ENCODE assay signal across 1 cellular context in the genomic region with DNA sequence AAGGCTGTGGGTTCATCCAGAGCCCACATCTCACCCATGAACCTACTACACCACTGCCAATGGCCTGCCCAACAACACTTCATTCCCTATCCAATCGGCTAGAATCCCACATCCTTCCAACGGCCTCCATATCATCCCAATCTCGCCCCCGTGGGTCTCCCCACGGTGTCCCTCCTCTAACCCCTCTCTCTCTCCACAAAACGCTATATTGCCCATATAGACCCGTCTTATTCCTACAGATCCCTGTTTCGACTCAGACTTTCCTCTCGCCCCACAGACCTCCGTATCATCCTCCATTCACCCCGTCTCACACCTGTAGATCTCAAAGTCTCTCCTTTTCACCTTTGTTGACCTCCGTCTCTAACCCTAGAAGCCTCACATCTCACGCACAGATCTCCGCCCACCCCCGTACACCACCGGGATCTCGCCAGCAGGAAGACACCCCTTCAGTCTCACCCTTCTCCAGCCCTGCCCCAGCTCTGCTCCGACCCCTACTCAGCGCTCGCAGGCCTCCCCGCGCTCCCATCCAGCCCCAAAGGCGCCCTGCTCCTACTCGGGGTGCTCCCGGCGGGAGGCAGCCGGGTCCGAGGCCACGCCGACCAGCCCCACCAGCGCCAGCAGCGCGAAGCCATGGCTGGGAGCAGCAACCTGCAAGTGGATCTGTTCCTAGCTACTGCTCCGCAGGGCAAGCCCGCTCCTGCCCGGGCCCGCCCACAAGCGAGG.
TF ChIP-seq lines count a peak whose summit lies in the region.

A gene with protein sequence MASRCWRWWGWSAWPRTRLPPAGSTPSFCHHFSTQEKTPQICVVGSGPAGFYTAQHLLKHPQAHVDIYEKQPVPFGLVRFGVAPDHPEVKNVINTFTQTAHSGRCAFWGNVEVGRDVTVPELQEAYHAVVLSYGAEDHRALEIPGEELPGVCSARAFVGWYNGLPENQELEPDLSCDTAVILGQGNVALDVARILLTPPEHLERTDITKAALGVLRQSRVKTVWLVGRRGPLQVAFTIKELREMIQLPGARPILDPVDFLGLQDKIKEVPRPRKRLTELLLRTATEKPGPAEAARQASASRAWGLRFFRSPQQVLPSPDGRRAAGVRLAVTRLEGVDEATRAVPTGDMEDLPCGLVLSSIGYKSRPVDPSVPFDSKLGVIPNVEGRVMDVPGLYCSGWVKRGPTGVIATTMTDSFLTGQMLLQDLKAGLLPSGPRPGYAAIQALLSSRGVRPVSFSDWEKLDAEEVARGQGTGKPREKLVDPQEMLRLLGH (minus strand): TSS at position 682 of the 723 bp plus-strand sequence. CDS start 50 bp downstream, at position 632.

TF ChIP-seq in IMR-90, 13 proteins besides CTCF, POLR2A, EP300 and RAD21:
- no peak for TF ChIP-seq CHD1 (IDR thresholded peaks at IDR 0.05; ENCODE audit: low read depth, low read length)
- TF ChIP-seq, protein P1, sequence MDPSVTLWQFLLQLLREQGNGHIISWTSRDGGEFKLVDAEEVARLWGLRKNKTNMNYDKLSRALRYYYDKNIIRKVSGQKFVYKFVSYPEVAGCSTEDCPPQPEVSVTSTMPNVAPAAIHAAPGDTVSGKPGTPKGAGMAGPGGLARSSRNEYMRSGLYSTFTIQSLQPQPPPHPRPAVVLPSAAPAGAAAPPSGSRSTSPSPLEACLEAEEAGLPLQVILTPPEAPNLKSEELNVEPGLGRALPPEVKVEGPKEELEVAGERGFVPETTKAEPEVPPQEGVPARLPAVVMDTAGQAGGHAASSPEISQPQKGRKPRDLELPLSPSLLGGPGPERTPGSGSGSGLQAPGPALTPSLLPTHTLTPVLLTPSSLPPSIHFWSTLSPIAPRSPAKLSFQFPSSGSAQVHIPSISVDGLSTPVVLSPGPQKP (IDR thresholded peaks at IDR 0.05; ENCODE audit: borderline replicate concordance, low read depth, low read length), result no peak
- TF ChIP-seq MXI1 (IDR thresholded peaks at IDR 0.05; ENCODE audit: borderline replicate concordance, low read depth, low read length), result 0 out of 2 replicates have a peak, but pooled peaks have one; percentile 25
- no peak for TF ChIP-seq BHLHE40 (IDR thresholded peaks at IDR 0.05; ENCODE audit: low read depth, low read length)
- no peak for TF ChIP-seq NFE2L2 (IDR thresholded peaks at IDR 0.05; ENCODE audit: low read depth, low read length)
- TF ChIP-seq RFX5 (IDR thresholded peaks at IDR 0.05; ENCODE audit: low read depth, low read length), result no peak
- no peak for TF ChIP-seq SMC3 (IDR thresholded peaks at IDR 0.05; ENCODE audit: low read depth, low read length)
- no peak for TF ChIP-seq FOS (IDR thresholded peaks at IDR 0.05; ENCODE audit: low read depth, low read length)
